12 cellular contexts compared by ENCODE assay signal in genomic region chr4:95190751-95191436, GRCh38.
DNase-seq lines count a peak whose midpoint lies in the region; ATAC-seq and TF ChIP-seq lines count a peak whose summit lies in the region.
"Had no signal": no experiment of that assay in that cellular context is flagged by ENCODE, and none has a peak within 500 bp of the region (broad histone marks: within the 10 kb centered on the region; RNA-seq: fewer than 3 reads in every experiment).

No MANE protein-coding gene starts in this region.

- ATAC-seq in left cardiac atrium (no peak), SK-N-SH treated with all-trans-retinoic acid at 6 μM for 48 hours (peak; percentile 84), HG02884 (IDR thresholded peaks at IDR 0.05; ENCODE audit: unreplicated experiment) (no peak)

- H3K36me3 ChIP-seq in cardiac muscle cell, result no peaks in the 10 kb centered on the region

- H3K4me1 Mint-ChIP-seq in glutamatergic neuron (ENCODE audit: low read depth, unreplicated experiment) (peaks cover 38% of the 10 kb centered on the region), type B pancreatic cell (ENCODE audit: unreplicated experiment) (peaks cover 19% of the 10 kb centered on the region), osteocyte (ENCODE audit: unreplicated experiment) (no peaks in the 10 kb centered on the region)

- no peak overlapping the region for H3K4me3 ChIP-seq in cardiac muscle cell
- no peak overlapping the region for H3K4me3 ChIP-seq in coronary artery

- H3K27ac Mint-ChIP-seq in glutamatergic neuron (ENCODE audit: unreplicated experiment) (peak overlapping the region; percentile 77), type B pancreatic cell (no peak overlapping the region), osteocyte (ENCODE audit: unreplicated experiment) (no peak overlapping the region)

- H3K36me3 Mint-ChIP-seq in glutamatergic neuron (ENCODE audit: unreplicated experiment), result no peaks in the 10 kb centered on the region
- peaks cover 25% of the 10 kb centered on the region for H3K36me3 Mint-ChIP-seq in type B pancreatic cell
- H3K36me3 Mint-ChIP-seq in osteocyte (ENCODE audit: unreplicated experiment), result no peaks in the 10 kb centered on the region

- H3K4me3 Mint-ChIP-seq in glutamatergic neuron (ENCODE audit: unreplicated experiment), result peak overlapping the region; percentile 18
- H3K4me3 Mint-ChIP-seq in type B pancreatic cell, result peak overlapping the region; percentile 22
- H3K4me3 Mint-ChIP-seq in osteocyte (ENCODE audit: unreplicated experiment), result no peak overlapping the region

- H3K27me3 ChIP-seq in cardiac muscle cell, result no peaks in the 10 kb centered on the region

- H3K27ac ChIP-seq in cardiac muscle cell (peak overlapping the region; percentile 60), coronary artery (no peak overlapping the region)

- intact Hi-C loops in left cardiac atrium (cut with DNase I), result no loop called here

- H3K9me3 ChIP-seq in cardiac muscle cell (ENCODE audit: low read depth), result no peaks in the 10 kb centered on the region

- DNase-seq in cardiac muscle cell (ENCODE audit: low read depth in 1 of 2, low spot score in 1 of 2) (peak in 1 of 2 donors; percentile 16), left cardiac atrium (no peak), glutamatergic neuron (peak; percentile 78), type B pancreatic cell (ENCODE audit: extremely low spot score, unreplicated experiment) (no peak), osteocyte (ENCODE audit: extremely low spot score, unreplicated experiment) (no peak), coronary artery (ENCODE audit: low spot score) (no peak)
- DNase-seq: activated CD4-positive, alpha-beta T cell treated with anti-CD3 and anti-CD28 coated beads for 48 hours; effector CD4-positive, alpha-beta T cell; NCI-H1436; SHP77 treated with DMSO at 0.1 percent for 48 hours had no signal

- TF ChIP-seq CTCF in cardiac muscle cell (IDR thresholded peaks at IDR 0.05; ENCODE audit: low read depth, low read length) (no peak), glutamatergic neuron (IDR thresholded peaks at IDR 0.05; ENCODE audit: partially characterized antibody, unreplicated experiment) (no peak), type B pancreatic cell (conservative IDR thresholded peaks at IDR 0.05) (no peak), osteocyte (IDR thresholded peaks at IDR 0.05) (no peak), coronary artery (IDR thresholded peaks at IDR 0.05) (no peak)

- H3K27me3 Mint-ChIP-seq in glutamatergic neuron (ENCODE audit: unreplicated experiment), result peaks cover 11% of the 10 kb centered on the region
- peaks cover 34% of the 10 kb centered on the region for H3K27me3 Mint-ChIP-seq in type B pancreatic cell
- peaks cover 25% of the 10 kb centered on the region for H3K27me3 Mint-ChIP-seq in osteocyte (ENCODE audit: unreplicated experiment)

- H3K4me1 ChIP-seq in cardiac muscle cell (ENCODE audit: low read depth), result peaks cover 45% of the 10 kb centered on the region

- peaks cover 21% of the 10 kb centered on the region for H3K9me3 Mint-ChIP-seq in glutamatergic neuron (ENCODE audit: unreplicated experiment)
- no peaks in the 10 kb centered on the region for H3K9me3 Mint-ChIP-seq in type B pancreatic cell
- H3K9me3 Mint-ChIP-seq in osteocyte (ENCODE audit: unreplicated experiment), result no peaks in the 10 kb centered on the region

TF ChIP-seq in SK-N-SH treated with all-trans-retinoic acid at 6 μM for 48 hours, 23 proteins besides CTCF, POLR2A, EP300 and RAD21:
- TF ChIP-seq ISL1 (CRISPR knock-in tag; IDR thresholded peaks at IDR 0.05) (peak; percentile 87), TCF4 (CRISPR knock-in tag; IDR thresholded peaks at IDR 0.05; ENCODE audit: borderline replicate concordance) (peak; percentile 27; the same call in 1 of the 2 replicates)
- TF ChIP-seq, protein P1, sequence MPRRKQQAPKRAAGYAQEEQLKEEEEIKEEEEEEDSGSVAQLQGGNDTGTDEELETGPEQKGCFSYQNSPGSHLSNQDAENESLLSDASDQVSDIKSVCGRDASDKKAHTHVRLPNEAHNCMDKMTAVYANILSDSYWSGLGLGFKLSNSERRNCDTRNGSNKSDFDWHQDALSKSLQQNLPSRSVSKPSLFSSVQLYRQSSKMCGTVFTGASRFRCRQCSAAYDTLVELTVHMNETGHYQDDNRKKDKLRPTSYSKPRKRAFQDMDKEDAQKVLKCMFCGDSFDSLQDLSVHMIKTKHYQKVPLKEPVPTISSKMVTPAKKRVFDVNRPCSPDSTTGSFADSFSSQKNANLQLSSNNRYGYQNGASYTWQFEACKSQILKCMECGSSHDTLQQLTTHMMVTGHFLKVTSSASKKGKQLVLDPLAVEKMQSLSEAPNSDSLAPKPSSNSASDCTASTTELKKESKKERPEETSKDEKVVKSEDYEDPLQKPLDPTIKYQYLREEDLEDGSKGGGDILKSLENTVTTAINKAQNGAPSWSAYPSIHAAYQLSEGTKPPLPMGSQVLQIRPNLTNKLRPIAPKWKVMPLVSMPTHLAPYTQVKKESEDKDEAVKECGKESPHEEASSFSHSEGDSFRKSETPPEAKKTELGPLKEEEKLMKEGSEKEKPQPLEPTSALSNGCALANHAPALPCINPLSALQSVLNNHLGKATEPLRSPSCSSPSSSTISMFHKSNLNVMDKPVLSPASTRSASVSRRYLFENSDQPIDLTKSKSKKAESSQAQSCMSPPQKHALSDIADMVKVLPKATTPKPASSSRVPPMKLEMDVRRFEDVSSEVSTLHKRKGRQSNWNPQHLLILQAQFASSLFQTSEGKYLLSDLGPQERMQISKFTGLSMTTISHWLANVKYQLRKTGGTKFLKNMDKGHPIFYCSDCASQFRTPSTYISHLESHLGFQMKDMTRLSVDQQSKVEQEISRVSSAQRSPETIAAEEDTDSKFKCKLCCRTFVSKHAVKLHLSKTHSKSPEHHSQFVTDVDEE (CRISPR knock-in tag; IDR thresholded peaks at IDR 0.05), result no peak
